Comparison of ENCODE assay signal across 14 cellular contexts in genomic region chr1:228940931-228941330, GRCh38.
"Had no signal": no experiment of that assay in that cellular context is flagged by ENCODE, and none has a peak within 500 bp of the region (broad histone marks: within the 10 kb centered on the region; RNA-seq: fewer than 3 reads in every experiment).

No MANE protein-coding gene starts in this region.

- H3K27me3 ChIP-seq: transverse colon had no signal

- H3K27ac ChIP-seq: transverse colon had no signal

- ATAC-seq: activated T-cell treated with anti-CD3 and anti-CD28 coated beads, Interleukin-2, amount 50 U/mL, for 4 hours; esophagus mucosa; naive thymus-derived CD8-positive, alpha-beta T cell; right cardiac atrium; stimulated activated memory B cell treated with anti-CD40 and anti-IgM and Interleukin-4, amounts not matched to agents 10 μg/mL and 1 μg/mL and 100 μg/mL, for 72 hours had no signal

- H3K4me3 ChIP-seq: transverse colon had no signal

- H3K36me3 ChIP-seq: transverse colon had no signal

- H3K9me3 ChIP-seq: transverse colon had no signal

- DNase-seq: activated CD4-positive, alpha-beta T cell treated with anti-CD3 and anti-CD28 coated beads, Interleukin-2, amount 50 U/mL, for 1 hour; activated effector memory CD4-positive, alpha-beta T cell treated with anti-CD3 and anti-CD28 coated beads, Interleukin-2, amount 50 U/mL, for 16 hours; activated T-cell treated with anti-CD3 and anti-CD28 coated beads, Interleukin-2, amount 50 U/mL, for 4 hours; amygdala; glutamatergic neuron; immature natural killer cell; naive thymus-derived CD8-positive, alpha-beta T cell; nucleus accumbens; right cardiac atrium; stimulated activated CD4-positive, alpha-beta T cell treated with anti-CD3 and anti-CD28 coated beads, Interleukin-1b, Interleukin-23, amount 100 ng/mL, for 48 hours; T-helper 2 cell; transverse colon had no signal
